ENCODE assay signal across 9 cellular contexts in genomic region chr10:12214763-12215218, GRCh38. TPM values are rescaled to one million over a fixed set of nuclear protein-coding genes. Genes with fewer than 3 reads are reported as not detected.
DNase-seq lines count a peak whose midpoint lies in the region; ATAC-seq lines count a peak whose summit lies in the region.
"Had no signal": no experiment of that assay in that cellular context is flagged by ENCODE, and none has a peak within 500 bp of the region (broad histone marks: within the 10 kb centered on the region; RNA-seq: fewer than 3 reads in every experiment).

No MANE protein-coding gene starts in this region.

- H3K36me3 ChIP-seq in muscle layer of colon (ENCODE audit: insufficient read depth, low read length), result peaks cover 36% of the 10 kb centered on the region

- H3K9me3 Mint-ChIP-seq in T-helper 2 cell treated with Interferon-gamma antibody and Interleukin-4, amounts not matched to agents 5 μg/mL and 100 μg/mL, for 36 hours, result no peaks in the 10 kb centered on the region

- peak overlapping the region; percentile 65 for H3K27ac ChIP-seq in muscle layer of colon (ENCODE audit: low read depth, low read length)
- H3K27ac ChIP-seq: epithelial cell of prostate had no signal

- peak overlapping the region; percentile 36 for H3K9ac ChIP-seq in muscle layer of colon (ENCODE audit: low read length)

- H3K27me3 ChIP-seq in muscle layer of colon (ENCODE audit: control insufficient read depth in 1 of 2, insufficient read depth in 2 of 2, low read length in 2 of 2), result no peaks in the 10 kb centered on the region

- peak overlapping the region; percentile 57 for H3K4me3 Mint-ChIP-seq in T-helper 2 cell treated with Interferon-gamma antibody and Interleukin-4, amounts not matched to agents 5 μg/mL and 100 μg/mL, for 36 hours

- H3K36me3 Mint-ChIP-seq in T-helper 2 cell treated with Interferon-gamma antibody and Interleukin-4, amounts not matched to agents 5 μg/mL and 100 μg/mL, for 36 hours (ENCODE audit: low read depth), result peaks cover 48% of the 10 kb centered on the region

- in situ Hi-C loops in KBM-7 (cut with MboI; ENCODE audit: low pct_unique_long_range_greater_than_20kb, low sequenced_read_pairs), result no loop called here

- no peaks in the 10 kb centered on the region for H3K9me3 ChIP-seq in muscle layer of colon (ENCODE audit: low read length)

- ATAC-seq in HG02884 (IDR thresholded peaks at IDR 0.05; ENCODE audit: unreplicated experiment), result no peak
- no peak for ATAC-seq in GM21381 (IDR thresholded peaks at IDR 0.05; ENCODE audit: unreplicated experiment)

- no peaks in the 10 kb centered on the region for H3K27me3 Mint-ChIP-seq in T-helper 2 cell treated with Interferon-gamma antibody and Interleukin-4, amounts not matched to agents 5 μg/mL and 100 μg/mL, for 36 hours (ENCODE audit: low read depth)

- H3K4me3 ChIP-seq in muscle layer of colon (ENCODE audit: low read depth in 1 of 2, low read length in 2 of 2), result peak overlapping the region in 1 of 2 donors; percentile 8

- DNase-seq in NCI-H2196 (lab: John Stamatoyannopoulos, UW; ENCODE audit: unreplicated experiment) (peak; percentile 38), NCI-H2196 treated with DMSO at 0.1 percent for 48 hours (lab: John Stamatoyannopoulos, UW; ENCODE audit: unreplicated experiment) (no peak), KBM-7 (peak; percentile 65), dermis blood vessel endothelial cell (peak; percentile 76)
- DNase-seq in T-helper 2 cell treated with Interferon-gamma antibody and Interleukin-4, amounts not matched to agents 5 μg/mL and 100 μg/mL, for 36 hours (ENCODE audit: low spot score), result peak; percentile 18

- H3K4me1 ChIP-seq in muscle layer of colon (ENCODE audit: insufficient read depth, low read length), result peaks cover 20% of the 10 kb centered on the region

- H3K4me1 Mint-ChIP-seq in T-helper 2 cell treated with Interferon-gamma antibody and Interleukin-4, amounts not matched to agents 5 μg/mL and 100 μg/mL, for 36 hours (ENCODE audit: low read depth), result peaks cover 9% of the 10 kb centered on the region

- H3K27ac Mint-ChIP-seq in T-helper 2 cell treated with Interferon-gamma antibody and Interleukin-4, amounts not matched to agents 5 μg/mL and 100 μg/mL, for 36 hours, result peak overlapping the region; percentile 85

RNA-seq across cellular contexts. Expression of gene CDC123, which starts 18.8 kb away (rescaled TPM):
- 149 and 233 TPM in 2 replicates for total RNA-seq in dermis blood vessel endothelial cell

RNA-seq across cellular contexts. Expression of gene NUDT5, which starts 19.1 kb away (rescaled TPM):
- total RNA-seq in dermis blood vessel endothelial cell, result 86.1 and 90.2 TPM in 2 replicates
